ENCODE assay signal across 8 cellular contexts in the genomic region with DNA sequence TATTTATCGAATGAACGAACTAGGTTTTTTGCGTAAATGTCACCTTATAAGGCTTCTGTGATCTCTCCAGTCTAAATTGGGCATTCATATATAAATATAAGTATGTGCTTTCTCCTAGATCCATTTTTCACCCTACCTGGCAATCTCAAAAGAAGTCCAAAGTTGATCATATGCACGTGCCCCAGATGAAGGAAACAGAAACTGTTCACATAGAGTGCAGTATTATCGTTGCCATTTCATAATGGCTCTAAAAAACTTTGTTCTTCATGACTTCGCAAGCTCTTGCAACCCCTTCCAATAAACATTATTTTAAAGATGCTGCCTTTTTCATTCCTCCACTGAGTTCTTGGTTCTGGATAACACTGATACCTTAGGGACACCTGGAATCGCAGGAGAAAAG. TPM values are rescaled to one million over a fixed set of nuclear protein-coding genes. Genes with fewer than 3 reads are reported as not detected.
DNase-seq lines count a peak whose midpoint lies in the region; ATAC-seq, FAIRE-seq and TF ChIP-seq lines count a peak whose summit lies in the region.

No MANE protein-coding gene starts in this region.

- POLR2A ChIA-PET in GM12878 (lab: Charles Lee), result interaction anchor here (0.8 to 1.8 kb wide), 2 partner anchors 10 to 236 kb away, joined by 3 to 5 read pairs; no protein-coding TSS in a partner anchor

- H3K4me2 ChIP-seq in GM12878 (ENCODE audit: control insufficient read depth, insufficient read depth), result peak overlapping the region; percentile 76

- peak overlapping the region; percentile 99 for H3K4me3 Mint-ChIP-seq in activated CD8-positive, alpha-beta memory T cell treated with anti-CD3 and anti-CD28 coated beads, Interleukin-2, amount 10 ng/mL, durations not matched to agents 7 days and 5 days

- H3K27me3 Mint-ChIP-seq in activated CD8-positive, alpha-beta memory T cell treated with anti-CD3 and anti-CD28 coated beads, Interleukin-2, amount 10 ng/mL, durations not matched to agents 7 days and 5 days, result no peaks in the 10 kb centered on the region

- 32% methylated on average over 7 of the region's 7 CpGs for WGBS in GM12878 (ENCODE audit: insufficient coverage, insufficient replicate concordance, low lambda C conversion rate, missing lambda C conversion rate)
- 24% methylated on average over 7 of the region's 7 CpGs for WGBS in lower leg skin, 2 donors
- 26 to 29% methylated on average over 7 of the region's 7 CpGs for WGBS in thyroid gland, 2 donors

- TF ChIP-seq CTCF in GM12878 (IDR thresholded peaks at IDR 0.05 in 2 of 3, conservative IDR thresholded peaks at IDR 0.05 in 1 of 3; ENCODE audit: control insufficient read depth in 2 of 3, extremely low read depth in 1 of 3, insufficient read depth in 1 of 3, low read depth in 3 of 3, low read length in 3 of 3) (no peak), lower leg skin (IDR thresholded peaks at IDR 0.05) (no peak), thyroid gland (IDR thresholded peaks at IDR 0.05) (no peak)

- DNase-seq in activated CD8-positive, alpha-beta memory T cell treated with anti-CD3 and anti-CD28 coated beads, Interleukin-2, amount 10 ng/mL, durations not matched to agents 7 days and 5 days, result no peak
- DNase-seq in activated CD8-positive, alpha-beta memory T cell treated with anti-CD3 and anti-CD28 coated beads for 24 hours, result no peak
- DNase-seq in GM12878 (ENCODE audit: low read depth, low spot score), result no peak
- DNase-seq in lower leg skin (ENCODE audit: low spot score in 2 of 2), result no peak
- DNase-seq in thyroid gland, result no peak
- DNase-seq in NOMO-1 treated with DMSO at 0.1 percent for 48 hours (lab: John Stamatoyannopoulos, UW; ENCODE audit: unreplicated experiment), result no peak
- no peak for DNase-seq in NCI-H2107 (lab: John Stamatoyannopoulos, UW)
- DNase-seq in NCI-H2171 (lab: John Stamatoyannopoulos, UW), result no peak

- in situ Hi-C loops in GM12878 (cut with MboI), result no loop called here

- peak overlapping the region; percentile 88 for H2AFZ ChIP-seq in GM12878 (ENCODE audit: control insufficient read depth, low read depth, low read length)

- H3K27ac ChIP-seq in GM12878 (ENCODE audit: control insufficient read depth, insufficient read depth) (peak overlapping the region; percentile 81), thyroid gland (peak overlapping the region in 2 of 3 donors; percentile 76 to 78)

- RAD21 ChIA-PET in GM12878 (lab: Charles Lee; ENCODE audit: unreplicated experiment), result interaction anchor here (1.4 kb wide), 1 partner anchor 187 kb away, joined by 3 read pairs; no protein-coding TSS in a partner anchor

- CTCF ChIA-PET in activated CD8-positive, alpha-beta memory T cell treated with anti-CD3 and anti-CD28 coated beads, Interleukin-2, amount 10 ng/mL, durations not matched to agents 7 days and 5 days (lab: Charles Lee), result interaction anchor here (1.3 kb wide), 2 partner anchors 10 to 234 kb away, joined by 3 read pairs; a partner anchor contains a TSS
- CTCF ChIA-PET in GM12878 (lab: Yijun Ruan, JAX), result interaction anchor here (1.0 to 1.5 kb wide), 4 partner anchors 9 to 234 kb away, joined by 3 to 6 read pairs (median 4); a partner anchor contains a TSS

- no peak for TF ChIP-seq EP300 in GM12878 (IDR thresholded peaks at IDR 0.05; ENCODE audit: borderline replicate concordance in 1 of 2, control insufficient read depth in 1 of 2, low read depth in 2 of 2, low read length in 2 of 2)

- H3K9me3 ChIP-seq in GM12878 (replicated peaks; ENCODE audit: control insufficient read depth, insufficient read depth, low read length) (no peaks in the 10 kb centered on the region; the same call in 1 of the 3 replicates), thyroid gland (no peaks in the 10 kb centered on the region)

- no peak for ATAC-seq in activated CD8-positive, alpha-beta memory T cell treated with anti-CD3 and anti-CD28 coated beads, Interleukin-2, amount 10 ng/mL, durations not matched to agents 7 days and 5 days
- ATAC-seq in GM12878, result no peak

- H3K4me1 Mint-ChIP-seq in activated CD8-positive, alpha-beta memory T cell treated with anti-CD3 and anti-CD28 coated beads, Interleukin-2, amount 10 ng/mL, durations not matched to agents 7 days and 5 days, result peaks cover 29% of the 10 kb centered on the region

- peak overlapping the region; percentile 99 for H3K4me3 ChIP-seq in GM12878
- H3K4me3 ChIP-seq in lower leg skin (ENCODE audit: low read depth, poor library complexity, severe bottlenecking), result peak overlapping the region; percentile 96
- peak overlapping the region; percentile 68 to 89 (median 87) for H3K4me3 ChIP-seq in thyroid gland (replicated peaks in 1 of 3)

- intact Hi-C loops in GM12878 (cut with micrococcal nuclease; ENCODE audit: unreplicated experiment) (no loop called here), lower leg skin (cut with DNase I; ENCODE audit: low total_unique reads) (no loop called here), thyroid gland (cut with DNase I) (no loop called here)

- H3K27ac Mint-ChIP-seq in activated CD8-positive, alpha-beta memory T cell treated with anti-CD3 and anti-CD28 coated beads, Interleukin-2, amount 10 ng/mL, durations not matched to agents 7 days and 5 days, result peak overlapping the region; percentile 93

- no peak for TF ChIP-seq POLR2A in GM12878 (IDR thresholded peaks at IDR 0.05; ENCODE audit: low read depth, low read length)
- no peak for TF ChIP-seq POLR2A in lower leg skin (IDR thresholded peaks at IDR 0.05)
- no peak for TF ChIP-seq POLR2A in thyroid gland (IDR thresholded peaks at IDR 0.05)

- FAIRE-seq in GM12878 (lab: Jason Lieb, UNC), result no peak

- no peak for TF ChIP-seq RAD21 in GM12878 (IDR thresholded peaks at IDR 0.05; ENCODE audit: insufficient read depth, low read depth, low read length)

- peak overlapping the region; percentile 95 for H3K9ac ChIP-seq in GM12878 (ENCODE audit: control insufficient read depth, insufficient read depth, low read length)

- H3K9me3 Mint-ChIP-seq in activated CD8-positive, alpha-beta memory T cell treated with anti-CD3 and anti-CD28 coated beads, Interleukin-2, amount 10 ng/mL, durations not matched to agents 7 days and 5 days (ENCODE audit: low read depth), result no peaks in the 10 kb centered on the region

- H3K36me3 Mint-ChIP-seq in activated CD8-positive, alpha-beta memory T cell treated with anti-CD3 and anti-CD28 coated beads, Interleukin-2, amount 10 ng/mL, durations not matched to agents 7 days and 5 days, result peaks cover 12% of the 10 kb centered on the region

- peaks cover 82% of the 10 kb centered on the region for H3K79me2 ChIP-seq in GM12878 (ENCODE audit: control insufficient read depth, insufficient read depth, low read length)

- SMC1A ChIA-PET in GM12878 (lab: Charles Lee; ENCODE audit: uncharacterized antibody, unreplicated experiment), result interaction anchor here (1.0 to 1.7 kb wide), 4 partner anchors 8 to 191 kb away, joined by 3 to 7 read pairs (median 4); no protein-coding TSS in a partner anchor

- H3K27me3 ChIP-seq in GM12878 (replicated peaks in 1 of 2; ENCODE audit: control insufficient read depth in 2 of 2, insufficient read depth in 2 of 2, low read length in 1 of 2), result no peaks in the 10 kb centered on the region
- no peaks in the 10 kb centered on the region for H3K27me3 ChIP-seq in thyroid gland

- H3K36me3 ChIP-seq in GM12878 (ENCODE audit: control insufficient read depth in 2 of 2, insufficient read depth in 2 of 2, low read length in 1 of 2) (no peaks in the 10 kb centered on the region; a peak in 1 of 4 replicates), thyroid gland (no peaks in the 10 kb centered on the region)

- BruUV-seq in GM12878 (replicated peaks; lab: Mats Ljungman, UMichigan), result TSS peak; percentile 67

- no peaks in the 10 kb centered on the region for H3K4me1 ChIP-seq in GM12878 (ENCODE audit: control insufficient read depth, insufficient read depth, low read length)
- H3K4me1 ChIP-seq in thyroid gland, result peaks cover 17 to 21% of the 10 kb centered on the region in 2 donors

- no peaks in the 10 kb centered on the region for H4K20me1 ChIP-seq in GM12878 (ENCODE audit: control insufficient read depth, insufficient read depth)

RNA-seq across cellular contexts. Expression of a gene that starts 0.7 kb away (rescaled TPM):
- total RNA-seq in activated CD8-positive, alpha-beta memory T cell treated with anti-CD3 and anti-CD28 coated beads, Interleukin-2, amount 10 ng/mL, durations not matched to agents 7 days and 5 days, result 10 to 100 TPM; 20.3 to 20.4 TPM
- total RNA-seq in GM12878 (2013; cell fraction: nucleolus; rRNA removed), result 34.6 and 41.0 TPM in 2 replicates
- 29.6 and 30.5 TPM in 2 replicates for total RNA-seq in GM12878 (2014; rRNA removed)
- 28.8 and 29.4 TPM in 2 replicates for total RNA-seq in GM12878 (2014; rRNA removed; fragmentation: Illumina TruSeq; extraction: Trizol)
- 23.7 and 24.2 TPM in 2 replicates for total RNA-seq in GM12878 (2021)
- polyA plus RNA-seq in GM12878 (2011; ENCODE audit: low read depth), result 23.3 TPM
- polyA plus RNA-seq in GM12878 (2011; rRNA removed), result 41.0 and 46.9 TPM in 2 replicates
- polyA plus RNA-seq in GM12878 (2011; cell fraction: cytosol; rRNA removed), result 25.5 and 31.1 TPM in 2 replicates
- 32.6 and 35.2 TPM in 2 replicates for polyA plus RNA-seq in GM12878 (2011; cell fraction: nucleus; rRNA removed)
- 24.2 and 29.0 TPM in 2 replicates for polyA plus RNA-seq in GM12878 (2012)
- 52.4 and 55.8 TPM in 2 replicates for polyA plus RNA-seq in GM12878 (2014; fragmentation: Illumina TruSeq; extraction: Trizol)
- 10 to 100 TPM; 40.4 to 43.9 TPM for polyA plus RNA-seq in GM12878 (2014; fragmentation: Nextera tagmentation; extraction: Ambion mirVana)
- 28.3 and 34.9 TPM in 2 replicates for polyA plus RNA-seq in GM12878 (2014; rRNA removed)
- polyA plus RNA-seq in GM12878 (2016; fragmentation: Nextera tagmentation; extraction: Ambion mirVana), result 10 to 100 TPM; 34.2 to 39.6 TPM
- 38.8 and 50.5 TPM in 2 replicates for polyA minus RNA-seq in GM12878 (2011; rRNA and poly(A)+ RNA removed)
- 8.7 and 9.1 TPM in 2 replicates for polyA minus RNA-seq in GM12878 (2011; cell fraction: cytosol; rRNA and poly(A)+ RNA removed)
- 32.5 and 46.6 TPM in 2 replicates for polyA minus RNA-seq in GM12878 (2011; cell fraction: nucleus; rRNA and poly(A)+ RNA removed)
- total RNA-seq in lower leg skin, result 10 to 100 TPM; 14.7 to 21.8 (median 17.8) TPM
- total RNA-seq in thyroid gland, result 10 to 100 TPM; 21.6 to 40.8 (median 32.2) TPM

RNA-seq across cellular contexts. Expression of a gene that starts 0.8 kb away (rescaled TPM):
- total RNA-seq in activated CD8-positive, alpha-beta memory T cell treated with anti-CD3 and anti-CD28 coated beads, Interleukin-2, amount 10 ng/mL, durations not matched to agents 7 days and 5 days, result 10 to 100 TPM; 14.0 to 14.1 TPM
- total RNA-seq in GM12878 (2013; cell fraction: nucleolus; rRNA removed), result 63.8 and 64.3 TPM in 2 replicates
- total RNA-seq in GM12878 (2014; rRNA removed) (14.9 and 16.2 TPM in 2 replicates), GM12878 (2014; rRNA removed; fragmentation: Illumina TruSeq; extraction: Trizol) (18.6 and 19.5 TPM in 2 replicates), GM12878 (2021) (19.9 and 20.4 TPM in 2 replicates), lower leg skin (10 to 100 TPM in 2 of 4 donors, 1 to 10 TPM in 2; 5.1 to 14.8 (median 9.8) TPM), thyroid gland (10 to 100 TPM in 3 of 4 donors, 1 to 10 TPM in 1; 9.4 to 18.9 (median 15.2) TPM)
- 4.1 TPM for polyA plus RNA-seq in GM12878 (2011; ENCODE audit: low read depth)
- polyA plus RNA-seq in GM12878 (2011; rRNA removed) (28.4 and 39.4 TPM in 2 replicates), GM12878 (2014; fragmentation: Illumina TruSeq; extraction: Trizol) (16.1 and 18.0 TPM in 2 replicates), GM12878 (2014; fragmentation: Nextera tagmentation; extraction: Ambion mirVana) (1 to 10 TPM; 4.3 to 5.7 TPM), GM12878 (2014; rRNA removed) (10.6 and 12.0 TPM in 2 replicates), GM12878 (2016; fragmentation: Nextera tagmentation; extraction: Ambion mirVana) (10 to 100 TPM; 10.6 to 13.3 TPM)
- polyA plus RNA-seq in GM12878 (2011; cell fraction: cytosol; rRNA removed), result 11.1 and 11.6 TPM in 2 replicates
- 12.3 and 14.6 TPM in 2 replicates for polyA plus RNA-seq in GM12878 (2011; cell fraction: nucleus; rRNA removed)
- polyA plus RNA-seq in GM12878 (2012), result 3.9 and 6.5 TPM in 2 replicates
- 23.1 and 26.7 TPM in 2 replicates for polyA minus RNA-seq in GM12878 (2011; rRNA and poly(A)+ RNA removed)
- 11.2 and 13.5 TPM in 2 replicates for polyA minus RNA-seq in GM12878 (2011; cell fraction: cytosol; rRNA and poly(A)+ RNA removed)
- 28.7 and 40.2 TPM in 2 replicates for polyA minus RNA-seq in GM12878 (2011; cell fraction: nucleus; rRNA and poly(A)+ RNA removed)
